10 cellular contexts compared by ENCODE assay signal in genomic region chr12:94427520-94428381, GRCh38. TPM values are rescaled to one million over a fixed set of nuclear protein-coding genes. Genes with fewer than 3 reads are reported as not detected.
DNase-seq lines count a peak whose midpoint lies in the region; ATAC-seq and TF ChIP-seq lines count a peak whose summit lies in the region.
"Had no signal": no experiment of that assay in that cellular context is flagged by ENCODE, and none has a peak within 500 bp of the region (broad histone marks: within the 10 kb centered on the region; RNA-seq: fewer than 3 reads in every experiment).

No MANE protein-coding gene starts in this region.

- peak; percentile 70 for DNase-seq in NCI-H2196 (lab: John Stamatoyannopoulos, UW; ENCODE audit: unreplicated experiment)
- DNase-seq in fibroblast of the aortic adventitia (ENCODE audit: low read depth) = peak; percentile 88
- peak in 1 of 2 donors; percentile 4 for DNase-seq in gastrocnemius medialis
- no peak for DNase-seq in NCI-H524 (lab: John Stamatoyannopoulos, UW)
- DNase-seq in activated CD8-positive, alpha-beta memory T cell treated with anti-CD3 and anti-CD28 coated beads, Interleukin-2, amount 50 U/mL, for 48 hours = no peak
- DNase-seq in effector memory CD8-positive, alpha-beta T cell = no peak

- TF ChIP-seq CTCF in fibroblast of the aortic adventitia (IDR thresholded peaks at IDR 0.05; ENCODE audit: insufficient read depth, low read length) = no peak
- no peak for TF ChIP-seq CTCF in gastrocnemius medialis (IDR thresholded peaks at IDR 0.05 in 4 of 5, conservative IDR thresholded peaks at IDR 0.05 in 1 of 5)

- ATAC-seq in GM18868 (IDR thresholded peaks at IDR 0.05; ENCODE audit: unreplicated experiment) (peak; percentile 77), gastrocnemius medialis (peak in 1 of 2 donors; percentile 39), GM19324 (IDR thresholded peaks at IDR 0.05; ENCODE audit: low FRiP score, unreplicated experiment) (no peak)
- ATAC-seq in effector memory CD8-positive, alpha-beta T cell (replicated peaks) = no peak
- ATAC-seq: HCT116 had no signal

- H3K4me1 Mint-ChIP-seq in effector memory CD8-positive, alpha-beta T cell (ENCODE audit: low read depth in 2 of 2) = peaks cover 0 to 6% of the 10 kb centered on the region in 2 donors

- H3K4me3 ChIP-seq in fibroblast of the aortic adventitia (ENCODE audit: low read depth, low read length) (no peak overlapping the region), gastrocnemius medialis (no peak overlapping the region)

- TF ChIP-seq POLR2A in gastrocnemius medialis (IDR thresholded peaks at IDR 0.05) = no peak

- peaks cover 4 to 10% of the 10 kb centered on the region in 2 donors for H3K9me3 Mint-ChIP-seq in effector memory CD8-positive, alpha-beta T cell

- H3K27ac Mint-ChIP-seq in effector memory CD8-positive, alpha-beta T cell = no peak overlapping the region

- H3K9me3 ChIP-seq in gastrocnemius medialis = peaks cover 0 to 7% (median 0%) of the 10 kb centered on the region in 3 donors

- in situ Hi-C loops in gastrocnemius medialis (cut with MboI; ENCODE audit: low sequenced_read_pairs in 4 of 4) = loop anchor here in 1 of 4 donors (25.0 kb wide), 1 partner anchor 290 kb away; the partner anchor contains the start of gene PLXNC1

- no peak overlapping the region for H3K4me3 Mint-ChIP-seq in effector memory CD8-positive, alpha-beta T cell

- no peaks in the 10 kb centered on the region for H3K36me3 Mint-ChIP-seq in effector memory CD8-positive, alpha-beta T cell (ENCODE audit: insufficient read depth)

- no peaks in the 10 kb centered on the region for H3K27me3 Mint-ChIP-seq in effector memory CD8-positive, alpha-beta T cell

- H3K27ac ChIP-seq in gastrocnemius medialis = peak overlapping the region in 3 of 4 donors; percentile 10 to 32 (median 21)
- H3K27ac ChIP-seq: epithelial cell of prostate had no signal

- peaks cover 0 to 6% of the 10 kb centered on the region in 2 donors for H3K36me3 ChIP-seq in gastrocnemius medialis

- H3K27me3 ChIP-seq in gastrocnemius medialis = no peaks in the 10 kb centered on the region

- intact Hi-C loops in gastrocnemius medialis (cut with DNase I; ENCODE audit: low total_unique reads) = no loop called here

- H3K4me1 ChIP-seq in gastrocnemius medialis = peaks cover 8 to 12% of the 10 kb centered on the region in 2 donors

RNA-seq across cellular contexts. Expression of gene CEP83, which starts 31.9 kb away (rescaled TPM):
- total RNA-seq in fibroblast of the aortic adventitia (ENCODE audit: low replicate concordance) = 15.8 and 35.3 TPM in 2 replicates
- 10 to 100 TPM in 2 of 4 donors, 1 to 10 TPM in 2; 3.5 to 19.5 (median 11.2) TPM for total RNA-seq in gastrocnemius medialis

Comparison
In these comparisons a context has a peak if more than half of its experiments do, and no peak if none do; other contexts are left out.
1. DNase-seq: peak in NCI-H2196 (single experiment) and fibroblast of the aortic adventitia (single experiment); none in NCI-H524 (0 of 2), activated CD8-positive, alpha-beta memory T cell treated with anti-CD3 and anti-CD28 coated beads, Interleukin-2, amount 50 U/mL, for 48 hours (single experiment) and effector memory CD8-positive, alpha-beta T cell (0 of 3).